ENCODE assay signal across 18 cellular contexts in genomic region chr10:49189422-49189821, GRCh38. TPM values are rescaled to one million over a fixed set of nuclear protein-coding genes. Genes with fewer than 3 reads are reported as not detected.
DNase-seq lines count a peak whose midpoint lies in the region; ATAC-seq, FAIRE-seq and TF ChIP-seq lines count a peak whose summit lies in the region.
"Had no signal": no experiment of that assay in that cellular context is flagged by ENCODE, and none has a peak within 500 bp of the region (broad histone marks: within the 10 kb centered on the region; RNA-seq: fewer than 3 reads in every experiment).

No MANE protein-coding gene starts in this region.

- ATAC-seq in activated CD4-positive, alpha-beta T cell treated with anti-CD3 and anti-CD28 coated beads for 36 hours: no peak
- ATAC-seq in HG03442 (IDR thresholded peaks at IDR 0.05; ENCODE audit: unreplicated experiment): no peak
- no peak for ATAC-seq in esophagus mucosa
- ATAC-seq: activated naive CD4-positive, alpha-beta T cell treated with anti-CD3 and anti-CD28 coated beads, Interleukin-2, amount 50 U/mL, for 72 hours; GM23338 had no signal

- peak overlapping the region; percentile 42 for H3K4me3 Mint-ChIP-seq in activated CD4-positive, alpha-beta T cell treated with anti-CD3 and anti-CD28 coated beads for 36 hours
- H3K4me3 Mint-ChIP-seq in dendritic cell treated with granulocyte-macrophage colony-stimulating factor and Interleukin-4, amounts not matched to agents 40 ng/mL and 50 ng/mL, for 4 days: no peak overlapping the region
- H3K4me3 Mint-ChIP-seq: endodermal cell, GM23338 had no signal

- DNase-seq in activated CD4-positive, alpha-beta T cell treated with anti-CD3 and anti-CD28 coated beads for 36 hours: no peak
- no peak for DNase-seq in activated CD4-positive, alpha-beta T cell treated with anti-CD3 and anti-CD28 coated beads for 48 hours
- DNase-seq in GM12891 (ENCODE audit: insufficient read length, low spot score) (no peak), NCI-H2196 (lab: John Stamatoyannopoulos, UW; ENCODE audit: unreplicated experiment) (no peak)
- DNase-seq: 8988T; activated CD4-positive, alpha-beta T cell treated with anti-CD3 and anti-CD28 coated beads, Interleukin-2, amount 50 U/mL, for 4 hours; endodermal cell; NCI-H187 treated with DMSO at 0.1 percent for 48 hours; NCI-H526 had no signal

- POLR2A ChIA-PET in activated CD4-positive, alpha-beta T cell treated with anti-CD3 and anti-CD28 coated beads for 36 hours (lab: Charles Lee): no interaction called here

- H3K4me1 Mint-ChIP-seq in activated CD4-positive, alpha-beta T cell treated with anti-CD3 and anti-CD28 coated beads for 36 hours: peaks cover 14% of the 10 kb centered on the region
- peaks cover 74% of the 10 kb centered on the region for H3K4me1 Mint-ChIP-seq in dendritic cell treated with granulocyte-macrophage colony-stimulating factor and Interleukin-4, amounts not matched to agents 40 ng/mL and 50 ng/mL, for 4 days (ENCODE audit: low read depth)
- H3K4me1 Mint-ChIP-seq: endodermal cell had no signal

- H3K27ac ChIP-seq in skeletal muscle tissue (ENCODE audit: low read depth, low read length): peak overlapping the region; percentile 51

- intact Hi-C loops in activated CD4-positive, alpha-beta T cell treated with anti-CD3 and anti-CD28 coated beads for 36 hours (cut with DNase I, micrococcal nuclease): no loop called here
- intact Hi-C loops in dendritic cell treated with granulocyte-macrophage colony-stimulating factor and Interleukin-4, amounts not matched to agents 40 ng/mL and 50 ng/mL, for 4 days (cut with micrococcal nuclease): loop anchor here (5.0 kb wide), 1 partner anchor 93 kb away; no protein-coding TSS in a partner anchor

- no peak for TF ChIP-seq POLR2A in GM12891 (IDR thresholded peaks at IDR 0.05; ENCODE audit: low read depth, low read length)

- no peaks in the 10 kb centered on the region for H3K27me3 ChIP-seq in skeletal muscle tissue (ENCODE audit: control insufficient read depth in 3 of 3, insufficient read depth in 3 of 3, low read length in 3 of 3)

- H3K9me3 ChIP-seq in skeletal muscle tissue (ENCODE audit: control insufficient read depth in 3 of 3, low read length in 3 of 3): no peaks in the 10 kb centered on the region

- H3K36me3 Mint-ChIP-seq in activated CD4-positive, alpha-beta T cell treated with anti-CD3 and anti-CD28 coated beads for 36 hours (ENCODE audit: low read depth): no peaks in the 10 kb centered on the region
- H3K36me3 Mint-ChIP-seq in dendritic cell treated with granulocyte-macrophage colony-stimulating factor and Interleukin-4, amounts not matched to agents 40 ng/mL and 50 ng/mL, for 4 days (ENCODE audit: low read depth): peaks cover 35% of the 10 kb centered on the region

- FAIRE-seq in GM12891 (lab: Jason Lieb, UNC): peak; percentile 61
- FAIRE-seq: bronchial epithelial cell, keratinocyte had no signal

- no peak overlapping the region for H3K9ac ChIP-seq in skeletal muscle tissue (ENCODE audit: low read depth in 1 of 3, low read length in 3 of 3)

- CTCF ChIA-PET in activated CD4-positive, alpha-beta T cell treated with anti-CD3 and anti-CD28 coated beads for 36 hours (lab: Charles Lee): no interaction called here

- no peaks in the 10 kb centered on the region for H3K9me3 Mint-ChIP-seq in activated CD4-positive, alpha-beta T cell treated with anti-CD3 and anti-CD28 coated beads for 36 hours (ENCODE audit: low read depth)
- H3K9me3 Mint-ChIP-seq in dendritic cell treated with granulocyte-macrophage colony-stimulating factor and Interleukin-4, amounts not matched to agents 40 ng/mL and 50 ng/mL, for 4 days: peaks cover 4% of the 10 kb centered on the region
- H3K9me3 Mint-ChIP-seq: activated naive CD4-positive, alpha-beta T cell treated with anti-CD3 and anti-CD28 coated beads, Interleukin-2, amount 50 U/mL, for 72 hours; endodermal cell; GM23338; T-helper 1 cell treated with Interleukin-12 subunit alpha and Interleukin-12 subunit beta and Interleukin-4 antibody, amounts not matched to agents 30 μg/mL and 1 μg/mL, for 36 hours had no signal

- H3K27me3 Mint-ChIP-seq in activated CD4-positive, alpha-beta T cell treated with anti-CD3 and anti-CD28 coated beads for 36 hours: peaks cover 25% of the 10 kb centered on the region
- H3K27me3 Mint-ChIP-seq in dendritic cell treated with granulocyte-macrophage colony-stimulating factor and Interleukin-4, amounts not matched to agents 40 ng/mL and 50 ng/mL, for 4 days: no peaks in the 10 kb centered on the region

- H3K27ac Mint-ChIP-seq in activated CD4-positive, alpha-beta T cell treated with anti-CD3 and anti-CD28 coated beads for 36 hours: peak overlapping the region; percentile 68
- peak overlapping the region; percentile 97 for H3K27ac Mint-ChIP-seq in dendritic cell treated with granulocyte-macrophage colony-stimulating factor and Interleukin-4, amounts not matched to agents 40 ng/mL and 50 ng/mL, for 4 days
- H3K27ac Mint-ChIP-seq: endodermal cell, GM23338 had no signal

- peaks cover 16 to 21% (median 20%) of the 10 kb centered on the region in 3 donors for H3K4me1 ChIP-seq in skeletal muscle tissue (ENCODE audit: control insufficient read depth in 3 of 3, insufficient read depth in 3 of 3, low read length in 3 of 3)

- no peak overlapping the region for H3K4me3 ChIP-seq in skeletal muscle tissue (ENCODE audit: low read length in 3 of 3)
- H3K4me3 ChIP-seq: GM23338 had no signal

- H3K36me3 ChIP-seq in skeletal muscle tissue (ENCODE audit: control insufficient read depth in 3 of 3, insufficient read depth in 3 of 3, low read length in 3 of 3): no peaks in the 10 kb centered on the region

TF ChIP-seq in GM12891, 5 proteins besides CTCF, POLR2A, EP300 and RAD21:
- no peak for TF ChIP-seq PAX5 (IDR thresholded peaks at IDR 0.05; ENCODE audit: insufficient read depth, low read length, severe bottlenecking)
- no peak for TF ChIP-seq SPI1 (IDR thresholded peaks at IDR 0.05; ENCODE audit: low read depth, low read length)
- no peak for TF ChIP-seq POU2F2 (IDR thresholded peaks at IDR 0.05; ENCODE audit: low read depth, low read length)
- TF ChIP-seq TAF1 (IDR thresholded peaks at IDR 0.05; ENCODE audit: low read depth, low read length): no peak
- no peak for TF ChIP-seq POLR2AphosphoS5 (IDR thresholded peaks at IDR 0.05; ENCODE audit: low read depth, low read length)

RNA-seq across cellular contexts. Expression of gene TMEM273, which starts 1.2 kb away (rescaled TPM):
- 10 to 100 TPM; 26.5 to 28.0 TPM for total RNA-seq in activated CD4-positive, alpha-beta T cell treated with anti-CD3 and anti-CD28 coated beads for 36 hours
- polyA plus RNA-seq in GM12891 (2012; ENCODE audit: low read depth, missing spikeins): 14.3 TPM
- total RNA-seq in skeletal muscle tissue: 6.8 TPM
- 3.8 TPM for total RNA-seq in esophagus mucosa
- total RNA-seq: bronchial epithelial cell, endodermal cell, GM23338 had no signal
- polyA plus RNA-seq: GM23338, keratinocyte had no signal

RNA-seq across cellular contexts. Expression of gene FAM170B, which starts 55.6 kb away (rescaled TPM):
- not detected for total RNA-seq in activated CD4-positive, alpha-beta T cell treated with anti-CD3 and anti-CD28 coated beads for 36 hours
- polyA plus RNA-seq in GM12891 (2012; ENCODE audit: low read depth, missing spikeins): not detected
- not detected for total RNA-seq in skeletal muscle tissue
- total RNA-seq in esophagus mucosa: not detected
- total RNA-seq: activated naive CD4-positive, alpha-beta T cell treated with anti-CD3 and anti-CD28 coated beads, Interleukin-2, amount 50 U/mL, for 72 hours; bronchial epithelial cell; endodermal cell; GM23338 had no signal
- polyA plus RNA-seq: GM23338, keratinocyte had no signal
